ENCODE assay signal across 1 cellular context in the genomic region with DNA sequence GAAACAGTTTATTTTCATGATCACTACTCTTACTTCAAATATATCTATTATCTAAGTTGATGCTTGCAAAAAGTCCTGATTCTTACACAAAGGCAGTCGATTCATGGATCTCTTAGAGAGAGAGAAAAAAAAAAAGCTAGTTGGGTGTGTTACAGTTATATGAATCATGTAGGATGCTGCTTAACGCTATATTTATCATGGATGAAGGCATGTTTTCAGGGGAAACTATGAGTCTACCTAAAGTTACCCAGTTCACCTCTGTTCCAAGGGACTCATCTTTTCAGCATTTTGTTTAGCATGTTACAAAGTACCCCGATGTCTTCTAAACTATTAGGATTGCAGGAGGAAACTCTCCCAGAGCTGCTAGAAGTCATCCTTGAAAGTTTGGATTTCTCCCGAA.
TF ChIP-seq lines count a peak whose summit lies in the region.

No MANE protein-coding gene starts in this region.

TF ChIP-seq in endothelial cell of umbilical vein, 7 proteins besides CTCF, POLR2A, EP300 and RAD21:
- TF ChIP-seq JUN (IDR thresholded peaks at IDR 0.05; ENCODE audit: borderline replicate concordance, insufficient read depth, insufficient read length, low read depth) (no peak), EZH2 (IDR thresholded peaks at IDR 0.05; ENCODE audit: borderline replicate concordance, low read depth, low read length, severe bottlenecking) (no peak), GATA2 (IDR thresholded peaks at IDR 0.05; ENCODE audit: insufficient read depth, insufficient read length, low read depth, low read length) (no peak), FOS (IDR thresholded peaks at IDR 0.05; ENCODE audit: borderline replicate concordance, insufficient read depth, low read length) (no peak), MYC (IDR thresholded peaks at IDR 0.05; ENCODE audit: low read depth, low read length) (no peak)
- TF ChIP-seq, protein P1, sequence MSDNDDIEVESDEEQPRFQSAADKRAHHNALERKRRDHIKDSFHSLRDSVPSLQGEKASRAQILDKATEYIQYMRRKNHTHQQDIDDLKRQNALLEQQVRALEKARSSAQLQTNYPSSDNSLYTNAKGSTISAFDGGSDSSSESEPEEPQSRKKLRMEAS (IDR thresholded peaks at IDR 0.05; ENCODE audit: insufficient read depth, insufficient read length), result no peak
